Comparison of ENCODE assay signal across 8 cellular contexts in the genomic region with DNA sequence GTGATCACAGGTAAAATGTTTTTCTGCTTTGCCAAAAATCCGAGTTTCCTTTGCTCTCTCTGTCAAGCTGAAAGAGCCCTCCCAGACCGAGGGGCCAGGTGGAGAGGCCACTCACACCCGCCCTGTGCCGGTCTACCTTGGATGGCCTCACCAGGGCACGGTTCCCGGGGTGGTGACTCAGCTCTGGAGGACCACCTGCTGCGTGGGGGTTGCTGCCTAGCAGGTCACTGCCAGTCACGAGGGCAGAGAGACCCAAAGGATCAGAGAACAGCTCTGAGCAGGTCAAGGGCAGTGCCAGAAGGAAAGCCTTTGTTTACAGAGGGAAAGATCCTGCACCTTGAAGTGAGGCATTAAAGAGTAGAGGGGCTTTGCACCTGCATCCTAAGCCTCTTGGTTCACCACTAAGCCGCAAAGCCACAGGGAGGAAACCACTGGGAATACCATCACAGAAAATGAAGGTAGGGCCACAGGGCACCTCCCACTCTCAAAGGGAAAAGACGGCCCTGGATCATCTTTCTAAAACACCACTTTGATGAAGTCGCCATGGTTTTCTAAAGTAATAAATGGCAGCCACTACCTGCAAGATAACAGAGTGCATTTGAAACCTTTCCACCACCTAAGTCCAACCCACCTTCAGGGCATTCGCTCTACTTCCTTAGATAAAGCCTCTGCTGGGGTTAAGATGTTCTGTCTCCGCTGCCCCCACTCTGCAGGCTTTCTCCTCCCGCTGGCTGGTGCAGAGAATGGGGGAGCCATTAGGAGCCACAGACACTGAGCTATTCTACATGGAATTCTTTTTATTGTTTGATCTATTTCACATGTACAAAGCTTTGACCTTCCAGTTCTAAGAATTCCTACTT.
DNase-seq lines count a peak whose midpoint lies in the region; ATAC-seq and TF ChIP-seq lines count a peak whose summit lies in the region.

No MANE protein-coding gene starts in this region.

- no peaks in the 10 kb centered on the region for H3K4me1 ChIP-seq in GM23338 (ENCODE audit: insufficient read depth)

- H2AFZ ChIP-seq in GM23338 = no peak overlapping the region

- H3K36me3 Mint-ChIP-seq in GM23338 (ENCODE audit: low read depth) = peaks cover 2% of the 10 kb centered on the region; the same call in 2 of the 3 replicates
- peaks cover 37% of the 10 kb centered on the region for H3K36me3 Mint-ChIP-seq in natural killer cell treated with Interleukin-12 subunit alpha and Interleukin-12 subunit beta and Interleukin-15 and Interleukin-18, amount 100 ng/mL, for 72 hours

- ATAC-seq in GM23338 = peak; percentile 24
- peak in 1 of 2 donors; percentile 52 for ATAC-seq in natural killer cell treated with Interleukin-12 subunit alpha and Interleukin-12 subunit beta and Interleukin-15 and Interleukin-18, amount 100 ng/mL, for 72 hours
- ATAC-seq in GM18519 (IDR thresholded peaks at IDR 0.05; ENCODE audit: low FRiP score, unreplicated experiment) = no peak
- no peak for ATAC-seq in GM19351 (IDR thresholded peaks at IDR 0.05; ENCODE audit: unreplicated experiment)
- ATAC-seq in GM18867 (IDR thresholded peaks at IDR 0.05; ENCODE audit: unreplicated experiment) = no peak
- no peak for ATAC-seq in HG03460 (IDR thresholded peaks at IDR 0.05; ENCODE audit: unreplicated experiment)

- DNase-seq in GM23338 (ENCODE audit: low spot score) (no peak), RKO (ENCODE audit: low spot score) (peak; percentile 80), dorsolateral prefrontal cortex (peak in 3 of 10 donors; percentile 63 to 67 (median 64))
- DNase-seq in natural killer cell treated with Interleukin-12 subunit alpha and Interleukin-12 subunit beta and Interleukin-15 and Interleukin-18, amount 100 ng/mL, for 72 hours (ENCODE audit: low spot score) = no peak

- no peaks in the 10 kb centered on the region for H3K27me3 Mint-ChIP-seq in GM23338 (ENCODE audit: insufficient read depth, low read depth, poor library complexity)
- no peaks in the 10 kb centered on the region for H3K27me3 Mint-ChIP-seq in natural killer cell treated with Interleukin-12 subunit alpha and Interleukin-12 subunit beta and Interleukin-15 and Interleukin-18, amount 100 ng/mL, for 72 hours

- intact Hi-C loops in dorsolateral prefrontal cortex (cut with DNase I) = loop anchor here (5.0 to 10.0 kb wide), 4 partner anchors 140 to 620 kb away; no protein-coding TSS in a partner anchor

- no peak overlapping the region for H3K4me2 ChIP-seq in GM23338

- H3K36me3 ChIP-seq in GM23338 (ENCODE audit: insufficient read depth) = no peaks in the 10 kb centered on the region

- H3K4me3 ChIP-seq in GM23338 (no peak overlapping the region), dorsolateral prefrontal cortex (no peak overlapping the region)

- no peak overlapping the region for H3K4me3 Mint-ChIP-seq in GM23338
- H3K4me3 Mint-ChIP-seq in natural killer cell treated with Interleukin-12 subunit alpha and Interleukin-12 subunit beta and Interleukin-15 and Interleukin-18, amount 100 ng/mL, for 72 hours = peak overlapping the region; percentile 47

- no peaks in the 10 kb centered on the region for H3K27me3 ChIP-seq in GM23338 (ENCODE audit: insufficient read depth)
- no peaks in the 10 kb centered on the region for H3K27me3 ChIP-seq in dorsolateral prefrontal cortex

- H3K79me2 ChIP-seq in GM23338 (replicated peaks; ENCODE audit: insufficient read depth) = no peaks in the 10 kb centered on the region; the same call in 1 of the 2 replicates

- no peaks in the 10 kb centered on the region; the same call in none of the 2 replicates for H4K20me1 ChIP-seq in GM23338 (replicated peaks; ENCODE audit: insufficient read depth)

- H3K4me1 Mint-ChIP-seq in GM23338 = peaks cover 29% of the 10 kb centered on the region
- H3K4me1 Mint-ChIP-seq in natural killer cell treated with Interleukin-12 subunit alpha and Interleukin-12 subunit beta and Interleukin-15 and Interleukin-18, amount 100 ng/mL, for 72 hours (ENCODE audit: low read depth in 2 of 2) = peaks cover 62 to 69% of the 10 kb centered on the region in 2 donors

- peak overlapping the region; percentile 77; the same call in 1 of the 2 replicates for H3K27ac Mint-ChIP-seq in GM23338
- peak overlapping the region; percentile 82 to 88 for H3K27ac Mint-ChIP-seq in natural killer cell treated with Interleukin-12 subunit alpha and Interleukin-12 subunit beta and Interleukin-15 and Interleukin-18, amount 100 ng/mL, for 72 hours

- H3F3A ChIP-seq in GM23338 (replicated peaks; ENCODE audit: low read depth) = no peaks in the 10 kb centered on the region

- H3K27ac ChIP-seq in GM23338 (ENCODE audit: low read depth) (no peak overlapping the region), dorsolateral prefrontal cortex (peak overlapping the region; percentile 7 to 95 (median 78))

- TF ChIP-seq CTCF in GM23338 (conservative IDR thresholded peaks at IDR 0.05; ENCODE audit: low read depth in 2 of 2) (no peak), dorsolateral prefrontal cortex (IDR thresholded peaks at IDR 0.05 in 54 of 56, conservative IDR thresholded peaks at IDR 0.05 in 2 of 56; ENCODE audit: low read depth in 1 of 56, partially characterized antibody in 56 of 56) (no peak)

- no peaks in the 10 kb centered on the region for H3K9me2 ChIP-seq in GM23338 (ENCODE audit: insufficient read depth)

- peaks cover 2% of the 10 kb centered on the region; the same call in 2 of the 3 replicates for H3K9me3 Mint-ChIP-seq in GM23338
- no peaks in the 10 kb centered on the region for H3K9me3 Mint-ChIP-seq in natural killer cell treated with Interleukin-12 subunit alpha and Interleukin-12 subunit beta and Interleukin-15 and Interleukin-18, amount 100 ng/mL, for 72 hours

TF ChIP-seq in GM23338, 12 proteins besides CTCF, POLR2A, EP300 and RAD21:
- TF ChIP-seq EZH2phosphoT487 (IDR thresholded peaks at IDR 0.05; ENCODE audit: unreplicated experiment) (no peak), NANOG (IDR thresholded peaks at IDR 0.05; ENCODE audit: borderline replicate concordance) (no peak), POLR2AphosphoS5 (IDR thresholded peaks at IDR 0.05; ENCODE audit: low read depth) (no peak), CREB1 (CRISPR knock-in tag; IDR thresholded peaks at IDR 0.05; ENCODE audit: low read depth) (no peak), JUNB (IDR thresholded peaks at IDR 0.05; ENCODE audit: unreplicated experiment) (no peak), STAT1 (IDR thresholded peaks at IDR 0.05; ENCODE audit: unreplicated experiment) (no peak)
- TF ChIP-seq, protein P1, sequence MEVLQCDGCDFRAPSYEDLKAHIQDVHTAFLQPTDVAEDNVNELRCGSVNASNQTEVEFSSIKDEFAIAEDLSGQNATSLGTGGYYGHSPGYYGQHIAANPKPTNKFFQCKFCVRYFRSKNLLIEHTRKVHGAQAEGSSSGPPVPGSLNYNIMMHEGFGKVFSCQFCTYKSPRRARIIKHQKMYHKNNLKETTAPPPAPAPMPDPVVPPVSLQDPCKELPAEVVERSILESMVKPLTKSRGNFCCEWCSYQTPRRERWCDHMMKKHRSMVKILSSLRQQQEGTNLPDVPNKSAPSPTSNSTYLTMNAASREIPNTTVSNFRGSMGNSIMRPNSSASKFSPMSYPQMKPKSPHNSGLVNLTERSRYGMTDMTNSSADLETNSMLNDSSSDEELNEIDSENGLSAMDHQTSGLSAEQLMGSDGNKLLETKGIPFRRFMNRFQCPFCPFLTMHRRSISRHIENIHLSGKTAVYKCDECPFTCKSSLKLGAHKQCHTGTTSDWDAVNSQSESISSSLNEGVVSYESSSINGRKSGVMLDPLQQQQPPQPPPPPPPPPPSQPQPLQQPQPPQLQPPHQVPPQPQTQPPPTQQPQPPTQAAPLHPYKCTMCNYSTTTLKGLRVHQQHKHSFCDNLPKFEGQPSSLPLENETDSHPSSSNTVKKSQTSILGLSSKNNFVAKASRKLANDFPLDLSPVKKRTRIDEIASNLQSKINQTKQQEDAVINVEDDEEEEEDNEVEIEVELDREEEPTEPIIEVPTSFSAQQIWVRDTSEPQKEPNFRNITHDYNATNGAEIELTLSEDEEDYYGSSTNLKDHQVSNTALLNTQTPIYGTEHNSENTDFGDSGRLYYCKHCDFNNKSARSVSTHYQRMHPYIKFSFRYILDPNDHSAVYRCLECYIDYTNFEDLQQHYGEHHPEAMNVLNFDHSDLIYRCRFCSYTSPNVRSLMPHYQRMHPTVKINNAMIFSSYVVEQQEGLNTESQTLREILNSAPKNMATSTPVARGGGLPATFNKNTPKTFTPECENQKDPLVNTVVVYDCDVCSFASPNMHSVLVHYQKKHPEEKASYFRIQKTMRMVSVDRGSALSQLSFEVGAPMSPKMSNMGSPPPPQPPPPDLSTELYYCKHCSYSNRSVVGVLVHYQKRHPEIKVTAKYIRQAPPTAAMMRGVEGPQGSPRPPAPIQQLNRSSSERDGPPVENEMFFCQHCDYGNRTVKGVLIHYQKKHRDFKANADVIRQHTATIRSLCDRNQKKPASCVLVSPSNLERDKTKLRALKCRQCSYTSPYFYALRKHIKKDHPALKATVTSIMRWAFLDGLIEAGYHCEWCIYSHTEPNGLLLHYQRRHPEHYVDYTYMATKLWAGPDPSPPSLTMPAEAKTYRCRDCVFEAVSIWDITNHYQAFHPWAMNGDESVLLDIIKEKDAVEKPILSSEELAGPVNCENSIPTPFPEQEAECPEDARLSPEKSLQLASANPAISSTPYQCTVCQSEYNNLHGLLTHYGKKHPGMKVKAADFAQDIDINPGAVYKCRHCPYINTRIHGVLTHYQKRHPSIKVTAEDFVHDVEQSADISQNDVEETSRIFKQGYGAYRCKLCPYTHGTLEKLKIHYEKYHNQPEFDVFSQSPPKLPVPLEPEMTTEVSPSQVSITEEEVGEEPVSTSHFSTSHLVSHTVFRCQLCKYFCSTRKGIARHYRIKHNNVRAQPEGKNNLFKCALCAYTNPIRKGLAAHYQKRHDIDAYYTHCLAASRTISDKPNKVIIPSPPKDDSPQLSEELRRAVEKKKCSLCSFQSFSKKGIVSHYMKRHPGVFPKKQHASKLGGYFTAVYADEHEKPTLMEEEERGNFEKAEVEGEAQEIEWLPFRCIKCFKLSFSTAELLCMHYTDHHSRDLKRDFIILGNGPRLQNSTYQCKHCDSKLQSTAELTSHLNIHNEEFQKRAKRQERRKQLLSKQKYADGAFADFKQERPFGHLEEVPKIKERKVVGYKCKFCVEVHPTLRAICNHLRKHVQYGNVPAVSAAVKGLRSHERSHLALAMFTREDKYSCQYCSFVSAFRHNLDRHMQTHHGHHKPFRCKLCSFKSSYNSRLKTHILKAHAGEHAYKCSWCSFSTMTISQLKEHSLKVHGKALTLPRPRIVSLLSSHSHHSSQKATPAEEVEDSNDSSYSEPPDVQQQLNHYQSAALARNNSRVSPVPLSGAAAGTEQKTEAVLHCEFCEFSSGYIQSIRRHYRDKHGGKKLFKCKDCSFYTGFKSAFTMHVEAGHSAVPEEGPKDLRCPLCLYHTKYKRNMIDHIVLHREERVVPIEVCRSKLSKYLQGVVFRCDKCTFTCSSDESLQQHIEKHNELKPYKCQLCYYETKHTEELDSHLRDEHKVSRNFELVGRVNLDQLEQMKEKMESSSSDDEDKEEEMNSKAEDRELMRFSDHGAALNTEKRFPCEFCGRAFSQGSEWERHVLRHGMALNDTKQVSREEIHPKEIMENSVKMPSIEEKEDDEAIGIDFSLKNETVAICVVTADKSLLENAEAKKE (CRISPR knock-in tag; IDR thresholded peaks at IDR 0.05) = no peak
